8 cellular contexts compared by ENCODE assay signal in genomic region chr10:33330543-33331019, GRCh38. TPM values are rescaled to one million over a fixed set of nuclear protein-coding genes. Genes with fewer than 3 reads are reported as not detected.
DNase-seq lines count a peak whose midpoint lies in the region; ATAC-seq and TF ChIP-seq lines count a peak whose summit lies in the region.

No MANE protein-coding gene starts in this region.

- no peak overlapping the region for H2AK5ac ChIP-seq in trophoblast cell (ENCODE audit: low read length)

- H3K4me3 ChIP-seq in AG09309 (ENCODE audit: control insufficient read depth, low read depth, low read length) (peak overlapping the region; percentile 89), SK-N-MC (peak overlapping the region; percentile 82), trophoblast cell (ENCODE audit: low read depth, low read length) (no peak overlapping the region), tibial artery (peak overlapping the region; percentile 67 to 93)

- no peak overlapping the region for H2BK5ac ChIP-seq in trophoblast cell (ENCODE audit: low read depth, low read length, poor library complexity)

- no peak overlapping the region for H2BK120ac ChIP-seq in trophoblast cell (ENCODE audit: insufficient read depth, low read length, poor library complexity)

- H2BK12ac ChIP-seq in trophoblast cell (ENCODE audit: low read length): no peak overlapping the region

- H3K18ac ChIP-seq in trophoblast cell (ENCODE audit: low read length): no peak overlapping the region

- TF ChIP-seq CTCF in AG09309 (IDR thresholded peaks at IDR 0.05; ENCODE audit: control insufficient read depth, insufficient read depth, low read depth, low read length, missing control alignments) (peak; percentile 89), tibial artery (IDR thresholded peaks at IDR 0.05) (peak; percentile 83 to 91)

- H3K9ac ChIP-seq in SK-N-MC (ENCODE audit: insufficient read length) (no peak overlapping the region), trophoblast cell (ENCODE audit: low read length) (no peak overlapping the region)

- peaks cover 18% of the 10 kb centered on the region for H3K79me1 ChIP-seq in trophoblast cell (ENCODE audit: low read length)

- H3K9me3 ChIP-seq in SK-N-MC (ENCODE audit: low read depth, low read length) (no peaks in the 10 kb centered on the region), trophoblast cell (ENCODE audit: insufficient read depth, low read depth, low read length) (no peaks in the 10 kb centered on the region), tibial artery (no peaks in the 10 kb centered on the region)

- no peak overlapping the region for H4K91ac ChIP-seq in trophoblast cell (ENCODE audit: low read depth, low read length)

- H4K8ac ChIP-seq in trophoblast cell (ENCODE audit: low read depth, low read length): no peak overlapping the region

- H4K12ac ChIP-seq in trophoblast cell (ENCODE audit: low read depth, low read length): no peak overlapping the region

- H3K4me1 ChIP-seq in trophoblast cell (ENCODE audit: control insufficient read depth in 1 of 2, insufficient read depth in 2 of 2, low read length in 2 of 2) (peaks cover 0 to 4% of the 10 kb centered on the region in 2 experiments), tibial artery (peaks cover 0 to 62% (median 22%) of the 10 kb centered on the region in 4 donors)

- H2AFZ ChIP-seq in trophoblast cell (ENCODE audit: insufficient read depth, low read length, poor library complexity): no peak overlapping the region

- intact Hi-C loops in tibial artery (cut with DNase I; ENCODE audit: low total_unique reads): loop anchor here (2.0 to 10.0 kb wide), 2 partner anchors 954 to 1310 kb away; no protein-coding TSS in a partner anchor

- H3K14ac ChIP-seq in trophoblast cell (ENCODE audit: low read length): no peak overlapping the region

- H3K36me3 ChIP-seq in SK-N-MC (ENCODE audit: insufficient read depth, low read length) (0 out of 2 replicates have a peak, but pooled peaks cover 9% of the 10 kb centered on the region), trophoblast cell (ENCODE audit: control insufficient read depth in 1 of 2, insufficient read depth in 2 of 2, low read length in 2 of 2) (peaks cover 0 to 4% of the 10 kb centered on the region in 2 experiments), tibial artery (peaks cover 0 to 17% (median 4%) of the 10 kb centered on the region in 3 donors)

- ATAC-seq in GM18909 (IDR thresholded peaks at IDR 0.05; ENCODE audit: poor library complexity, unreplicated experiment): peak; percentile 66

- peak overlapping the region; percentile 48 for H3K4me2 ChIP-seq in trophoblast cell (ENCODE audit: low read length)

- H3K23ac ChIP-seq in trophoblast cell (ENCODE audit: low read length): no peak overlapping the region

- H3K79me2 ChIP-seq in trophoblast cell (ENCODE audit: control insufficient read depth, insufficient read depth, low read length, poor library complexity): peaks cover 15% of the 10 kb centered on the region

- H3K27ac ChIP-seq in SK-N-MC: no peak overlapping the region
- H3K27ac ChIP-seq in trophoblast cell (ENCODE audit: low read depth, low read length): no peak overlapping the region
- H3K27ac ChIP-seq in tibial artery: peak overlapping the region; percentile 90 to 93

- H3K4ac ChIP-seq in trophoblast cell (ENCODE audit: low read depth, low read length): no peak overlapping the region

- H3K27me3 ChIP-seq in trophoblast cell (ENCODE audit: insufficient read depth, low read length) (no peaks in the 10 kb centered on the region), tibial artery (no peaks in the 10 kb centered on the region)

- no CpG with 5 or more reads among the region's 11 CpGs for WGBS in trophoblast cell (ENCODE audit: extremely low coverage, insufficient coverage, insufficient read length)

- DNase-seq in AG09309 (ENCODE audit: low read depth) (peak; percentile 71), M059J (ENCODE audit: low read depth) (peak; percentile 74), SK-N-MC (ENCODE audit: low read depth, low spot score) (peak; percentile 53), glomerular visceral epithelial cell (ENCODE audit: extremely low spot score) (peak; percentile 89), trophoblast cell (peak; percentile 76 to 91), tibial artery (peak; percentile 90 to 91)
- DNase-seq in activated naive CD4-positive, alpha-beta T cell treated with anti-CD3 and anti-CD28 coated beads, Interleukin-2, amount 50 U/mL, for 16 hours: peak; percentile 76

RNA-seq across cellular contexts. Expression of gene NRP1, which starts 3.9 kb away (rescaled TPM):
- total RNA-seq in M059J (2014; rRNA removed; shearing (Covaris generic)): 73.1 and 106 TPM in 2 replicates
- 79.2 and 81.6 TPM in 2 replicates for polyA plus RNA-seq in trophoblast cell (2013)

Comparison
In these comparisons a context has a peak if more than half of its experiments do, and no peak if none do; other contexts are left out.
1. H3K27ac ChIP-seq: peak in tibial artery (2 of 2); none in SK-N-MC (single experiment) and trophoblast cell (single experiment).
2. Peak in every context shown above with its lines, with median percentiles within 50 percentile points of each other: DNase-seq.